ENCODE assay signal across 1 cellular context in genomic region chr11:45806937-45807791, GRCh38.
TF ChIP-seq lines count a peak whose summit lies in the region.

No MANE protein-coding gene starts in this region.

TF ChIP-seq in IMR-90, 13 proteins besides CTCF, POLR2A, EP300 and RAD21 (continued from another document):
- no peak for TF ChIP-seq SMC3 (IDR thresholded peaks at IDR 0.05; ENCODE audit: low read depth, low read length)
- TF ChIP-seq BHLHE40 (IDR thresholded peaks at IDR 0.05; ENCODE audit: low read depth, low read length), result no peak
- no peak for TF ChIP-seq MAZ (IDR thresholded peaks at IDR 0.05; ENCODE audit: borderline replicate concordance, low read depth, low read length)
- no peak for TF ChIP-seq ELK1 (IDR thresholded peaks at IDR 0.05; ENCODE audit: borderline replicate concordance, low read depth, low read length)
- no peak for TF ChIP-seq USF2 (IDR thresholded peaks at IDR 0.05; ENCODE audit: low read depth, low read length)
- TF ChIP-seq CEBPB (IDR thresholded peaks at IDR 0.05; ENCODE audit: low read depth, low read length), result no peak
- no peak for TF ChIP-seq MXI1 (IDR thresholded peaks at IDR 0.05; ENCODE audit: borderline replicate concordance, low read depth, low read length)
- TF ChIP-seq RFX5 (IDR thresholded peaks at IDR 0.05; ENCODE audit: low read depth, low read length), result no peak
- TF ChIP-seq RCOR1 (IDR thresholded peaks at IDR 0.05; ENCODE audit: insufficient replicate concordance, low read length), result no peak
TF ChIP-seq in IMR-90: peak in this region for 0.
